ENCODE assay signal across 16 cellular contexts in the genomic region with DNA sequence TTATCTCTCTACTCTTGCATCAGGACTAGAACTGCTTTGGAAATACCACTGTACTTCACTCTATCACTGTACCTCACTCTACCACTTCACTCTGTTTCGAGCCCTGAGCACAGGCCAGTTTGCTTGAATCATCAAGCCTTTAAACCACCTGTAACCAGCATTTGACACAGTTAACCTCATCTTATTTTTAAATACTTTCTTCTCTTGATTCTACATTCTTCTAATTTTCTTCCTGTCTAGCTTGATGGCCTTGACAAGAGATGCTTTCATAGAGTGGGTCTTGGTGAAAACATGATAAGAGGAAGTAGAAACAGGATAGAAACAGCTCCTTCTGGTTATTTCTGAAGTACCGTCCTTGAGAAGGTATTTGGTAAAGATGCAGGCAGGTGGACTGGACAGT.
"Had no signal": no experiment of that assay in that cellular context is flagged by ENCODE, and none has a peak within 500 bp of the region (broad histone marks: within the 10 kb centered on the region; RNA-seq: fewer than 3 reads in every experiment).

No MANE protein-coding gene starts in this region.

- H3K4me1 ChIP-seq: sigmoid colon, spleen, testis had no signal

- H3K36me3 Mint-ChIP-seq: memory B cell had no signal

- H3K27ac Mint-ChIP-seq: activated B cell treated with CpG ODN at 0.5 μM for 24 hours; activated CD8-positive, alpha-beta T cell treated with anti-CD3 and anti-CD28 coated beads for 36 hours; endodermal cell; memory B cell; naive thymus-derived CD4-positive, alpha-beta T cell; stimulated activated naive CD8-positive, alpha-beta T cell treated with anti-CD3 and anti-CD28 coated beads, Interleukin-15, amount 100 ng/mL, for 72 hours had no signal

- H3K27me3 Mint-ChIP-seq: activated B cell treated with CpG ODN at 0.5 μM for 24 hours; activated CD8-positive, alpha-beta T cell treated with anti-CD3 and anti-CD28 coated beads for 36 hours; memory B cell; stimulated activated naive CD8-positive, alpha-beta T cell treated with anti-CD3 and anti-CD28 coated beads, Interleukin-15, amount 100 ng/mL, for 72 hours had no signal

- H3K36me3 ChIP-seq: heart right ventricle, pancreas, sigmoid colon, spleen had no signal

- H3K27me3 ChIP-seq: heart right ventricle, pancreas, sigmoid colon, spleen, testis had no signal

- H3K27ac ChIP-seq: heart right ventricle, pancreas, sigmoid colon, spleen, testis had no signal

- H3K9me3 ChIP-seq: pancreas, testis had no signal

- DNase-seq: activated B cell treated with CpG ODN at 0.5 μM for 24 hours; activated CD4-positive, alpha-beta T cell treated with anti-CD3 and anti-CD28 coated beads for 48 hours; activated CD8-positive, alpha-beta T cell treated with anti-CD3 and anti-CD28 coated beads for 36 hours; activated effector memory CD4-positive, alpha-beta T cell treated with Interleukin-2 at 50 U/mL for 16 hours; activated naive CD4-positive, alpha-beta T cell treated with anti-CD3 and anti-CD28 coated beads, Interleukin-2, amount 50 U/mL, for 16 hours; activated T-cell treated with anti-CD3 and anti-CD28 coated beads, Interleukin-2, amount 50 U/mL, for 4 hours; endodermal cell; heart right ventricle; mucosa of descending colon; naive thymus-derived CD4-positive, alpha-beta T cell; pancreas; sigmoid colon; spleen; stimulated activated naive CD8-positive, alpha-beta T cell treated with anti-CD3 and anti-CD28 coated beads, Interleukin-15, amount 100 ng/mL, for 72 hours; testis had no signal

- H3K4me3 ChIP-seq: heart right ventricle, mucosa of descending colon, pancreas, sigmoid colon, spleen, testis had no signal

- H3K4me1 Mint-ChIP-seq: activated B cell treated with CpG ODN at 0.5 μM for 24 hours; endodermal cell; naive thymus-derived CD4-positive, alpha-beta T cell; stimulated activated naive CD8-positive, alpha-beta T cell treated with anti-CD3 and anti-CD28 coated beads, Interleukin-15, amount 100 ng/mL, for 72 hours had no signal

- H3K9me3 Mint-ChIP-seq: activated B cell treated with CpG ODN at 0.5 μM for 24 hours; activated CD8-positive, alpha-beta T cell treated with anti-CD3 and anti-CD28 coated beads for 36 hours; activated T-cell treated with anti-CD3 and anti-CD28 coated beads, Interleukin-2, amount 50 U/mL, for 4 hours; memory B cell; stimulated activated naive CD8-positive, alpha-beta T cell treated with anti-CD3 and anti-CD28 coated beads, Interleukin-15, amount 100 ng/mL, for 72 hours had no signal

- H3K4me3 Mint-ChIP-seq: activated B cell treated with CpG ODN at 0.5 μM for 24 hours; activated CD8-positive, alpha-beta T cell treated with anti-CD3 and anti-CD28 coated beads for 36 hours; activated T-cell treated with anti-CD3 and anti-CD28 coated beads, Interleukin-2, amount 50 U/mL, for 4 hours; endodermal cell; memory B cell; naive thymus-derived CD4-positive, alpha-beta T cell; stimulated activated naive CD8-positive, alpha-beta T cell treated with anti-CD3 and anti-CD28 coated beads, Interleukin-15, amount 100 ng/mL, for 72 hours had no signal

- ATAC-seq: activated CD8-positive, alpha-beta T cell treated with anti-CD3 and anti-CD28 coated beads for 36 hours; activated T-cell treated with anti-CD3 and anti-CD28 coated beads, Interleukin-2, amount 50 U/mL, for 4 hours; mucosa of descending colon; naive thymus-derived CD4-positive, alpha-beta T cell; stimulated activated naive CD8-positive, alpha-beta T cell treated with anti-CD3 and anti-CD28 coated beads, Interleukin-15, amount 100 ng/mL, for 72 hours had no signal
